10 cellular contexts compared by ENCODE assay signal in genomic region chr11:1760351-1761109, GRCh38. TPM values are rescaled to one million over a fixed set of nuclear protein-coding genes. Genes with fewer than 3 reads are reported as not detected.
DNase-seq lines count a peak whose midpoint lies in the region; ATAC-seq and TF ChIP-seq lines count a peak whose summit lies in the region.
"Had no signal": no experiment of that assay in that cellular context is flagged by ENCODE, and none has a peak within 500 bp of the region (broad histone marks: within the 10 kb centered on the region; RNA-seq: fewer than 3 reads in every experiment).

No MANE protein-coding gene starts in this region.

- WGBS in gastroesophageal sphincter (ENCODE audit: low coverage in 1 of 2), 2 donors: 20% methylated on average over 1 of the region's 23 CpGs; no CpG with 5 or more reads in 1 of the 2 donors

- no peak for TF ChIP-seq CTCF in gastroesophageal sphincter (IDR thresholded peaks at IDR 0.05)

- H3K27me3 ChIP-seq in SJSA1 (replicated peaks) (no peaks in the 10 kb centered on the region), gastroesophageal sphincter (no peaks in the 10 kb centered on the region)

- ATAC-seq in gastroesophageal sphincter (peak; percentile 51), GM18502 (IDR thresholded peaks at IDR 0.05; ENCODE audit: poor library complexity, unreplicated experiment) (no peak)
- no peak for ATAC-seq in stimulated activated naive CD8-positive, alpha-beta T cell treated with anti-CD3 and anti-CD28 coated beads, Interleukin-15, Interleukin-2, amounts not matched to agents 100 U/mL and 50 U/mL, for 24 hours

- peaks cover 59% of the 10 kb centered on the region for H3K36me3 ChIP-seq in SJSA1
- peaks cover 0 to 62% of the 10 kb centered on the region in 2 donors for H3K36me3 ChIP-seq in gastroesophageal sphincter

- H3K4me3 ChIP-seq in SJSA1 (no peak overlapping the region), gastroesophageal sphincter (no peak overlapping the region)

- H3K9me3 ChIP-seq in SJSA1 (replicated peaks) (peaks cover 3% of the 10 kb centered on the region; the same call in 1 of the 2 replicates), gastroesophageal sphincter (no peaks in the 10 kb centered on the region)

- H3K27ac ChIP-seq in SJSA1 (peak overlapping the region; percentile 85), gastroesophageal sphincter (peak overlapping the region in 3 of 4 donors; percentile 62 to 91 (median 83))

- no peak for TF ChIP-seq POLR2A in gastroesophageal sphincter (IDR thresholded peaks at IDR 0.05)

- peaks cover 44% of the 10 kb centered on the region for H3K4me1 ChIP-seq in SJSA1 (replicated peaks)
- peaks cover 0 to 68% (median 36%) of the 10 kb centered on the region in 3 donors for H3K4me1 ChIP-seq in gastroesophageal sphincter

- DNase-seq in AG20443 (ENCODE audit: low spot score) (peak; percentile 67), SJSA1 (ENCODE audit: low read depth in 1 of 2, low spot score in 2 of 2) (peak; percentile 83 to 95), nucleus accumbens (lab: John Stamatoyannopoulos, UW) (peak in 52 of 56 donors; percentile 32 to 95 (median 74)), DMS 273 treated with DMSO at 0.1 percent for 48 hours (lab: John Stamatoyannopoulos, UW) (no peak)
- no peak for DNase-seq in stimulated activated CD4-positive, alpha-beta T cell treated with anti-CD3 and anti-CD28 coated beads, Interleukin-4, amount 100 ng/mL, for 4 hours
- DNase-seq in stimulated activated naive CD8-positive, alpha-beta T cell treated with anti-CD3 and anti-CD28 coated beads, Interleukin-15, Interleukin-2, amounts not matched to agents 100 U/mL and 50 U/mL, for 24 hours: no peak
- DNase-seq: DMS79, SIG-M5 had no signal

- no peak for TF ChIP-seq EP300 in gastroesophageal sphincter (IDR thresholded peaks at IDR 0.05)

RNA-seq across cellular contexts. Expression of gene CTSD, which starts 3.2 kb away (rescaled TPM):
- total RNA-seq in SJSA1 (2014; rRNA removed; shearing (Covaris generic)): 245 and 253 TPM in 2 replicates
- 100 to 1,000 TPM; 182 to 290 (median 238) TPM for total RNA-seq in gastroesophageal sphincter

RNA-seq across cellular contexts. Expression of gene IFITM10, which starts 10.1 kb away (rescaled TPM):
- 0.05 TPM in 1 of 2 replicates, not detected in the other for total RNA-seq in SJSA1 (2014; rRNA removed; shearing (Covaris generic))
- under 1 TPM in 3 of 4 donors, not detected in 1; 0.13 to 0.85 (median 0.31) TPM for total RNA-seq in gastroesophageal sphincter

Comparison
In these comparisons a context has a peak if more than half of its experiments do, and no peak if none do; other contexts are left out.
1. DNase-seq: peak in AG20443 (single experiment), SJSA1 (2 of 2) and nucleus accumbens (52 of 56); none in DMS 273 treated with DMSO at 0.1 percent for 48 hours (single experiment), stimulated activated CD4-positive, alpha-beta T cell treated with anti-CD3 and anti-CD28 coated beads, Interleukin-4, amount 100 ng/mL, for 4 hours (0 of 2) and stimulated activated naive CD8-positive, alpha-beta T cell treated with anti-CD3 and anti-CD28 coated beads, Interleukin-15, Interleukin-2, amounts not matched to agents 100 U/mL and 50 U/mL, for 24 hours (single experiment).